ENCODE assay signal across 10 cellular contexts in genomic region chr17:14359251-14359939, GRCh38. TPM values are rescaled to one million over a fixed set of nuclear protein-coding genes. Genes with fewer than 3 reads are reported as not detected.
DNase-seq lines count a peak whose midpoint lies in the region; ATAC-seq and TF ChIP-seq lines count a peak whose summit lies in the region.
"Had no signal": no experiment of that assay in that cellular context is flagged by ENCODE, and none has a peak within 500 bp of the region (broad histone marks: within the 10 kb centered on the region; RNA-seq: fewer than 3 reads in every experiment).

No MANE protein-coding gene starts in this region.

- H3K4me3 ChIP-seq in neural progenitor cell = no peak overlapping the region
- H3K4me3 ChIP-seq: SK-N-MC, vagina had no signal

- H4K20me1 ChIP-seq in neural progenitor cell (ENCODE audit: low read depth) = no peaks in the 10 kb centered on the region

- intact Hi-C loops in natural killer cell (cut with micrococcal nuclease) = loop anchor here (1.0 to 5.0 kb wide), 3 partner anchors 59 to 152 kb away; partner anchors contain the start of gene HS3ST3B1

- no peak overlapping the region for H3K4me2 ChIP-seq in neural progenitor cell

- peak; percentile 87 for ATAC-seq in HG02943 (IDR thresholded peaks at IDR 0.05; ENCODE audit: low read depth, unreplicated experiment)
- peak; percentile 84 for ATAC-seq in T-helper 17 cell
- peak; percentile 91 to 99 (median 95) for ATAC-seq in natural killer cell
- ATAC-seq in foreskin keratinocyte = no peak

- no peaks in the 10 kb centered on the region for H3K79me2 ChIP-seq in neural progenitor cell (ENCODE audit: low read depth)

- H3F3A ChIP-seq in neural progenitor cell (ENCODE audit: low read depth) = no peaks in the 10 kb centered on the region

- H3K9me3 ChIP-seq in T-helper 17 cell (ENCODE audit: control insufficient read depth, low read length, poor library complexity, severe bottlenecking) (no peaks in the 10 kb centered on the region), neural progenitor cell (ENCODE audit: low read depth) (no peaks in the 10 kb centered on the region)
- H3K9me3 ChIP-seq: vagina had no signal

- no peak overlapping the region for H3K9ac ChIP-seq in neural progenitor cell

- no peaks in the 10 kb centered on the region for H3K36me3 ChIP-seq in neural progenitor cell
- H3K36me3 ChIP-seq: vagina had no signal

- H3K27me3 Mint-ChIP-seq in T-helper 17 cell (no peaks in the 10 kb centered on the region), natural killer cell (ENCODE audit: low read depth in 2 of 2) (peaks cover 10 to 26% of the 10 kb centered on the region in 2 donors), neural progenitor cell (ENCODE audit: insufficient read depth, low read depth) (no peaks in the 10 kb centered on the region)

- H3K27ac Mint-ChIP-seq in T-helper 17 cell (no peak overlapping the region), natural killer cell (peak overlapping the region; percentile 49 to 52), neural progenitor cell (no peak overlapping the region)

- H3K4me1 Mint-ChIP-seq in T-helper 17 cell (peaks cover 7% of the 10 kb centered on the region), natural killer cell (peaks cover 22 to 26% of the 10 kb centered on the region in 2 donors), neural progenitor cell (peaks cover 7% of the 10 kb centered on the region)

- peak; percentile 59 for DNase-seq in activated CD4-positive, alpha-beta T cell treated with anti-CD3 and anti-CD28 coated beads for 48 hours
- no peak for DNase-seq in activated CD4-positive, alpha-beta T cell treated with anti-CD3 and anti-CD28 coated beads, Interleukin-2, amount 50 U/mL, for 4 hours
- no peak for DNase-seq in T-helper 17 cell
- peak; percentile 72 for DNase-seq in natural killer cell
- DNase-seq in medulla oblongata (ENCODE audit: extremely low spot score) = no peak
- no peak for DNase-seq in foreskin keratinocyte
- no peak for DNase-seq in neural progenitor cell (ENCODE audit: low spot score)

- H3K27ac ChIP-seq in foreskin keratinocyte = no peak overlapping the region
- no peak overlapping the region for H3K27ac ChIP-seq in neural progenitor cell
- H3K27ac ChIP-seq: SK-N-MC, vagina had no signal

- TF ChIP-seq CTCF in natural killer cell (IDR thresholded peaks at IDR 0.05) (no peak), foreskin keratinocyte (conservative IDR thresholded peaks at IDR 0.05) (no peak), neural progenitor cell (IDR thresholded peaks at IDR 0.05) (no peak)

- H3K27me3 ChIP-seq in foreskin keratinocyte = no peaks in the 10 kb centered on the region
- H3K27me3 ChIP-seq in neural progenitor cell = no peaks in the 10 kb centered on the region
- H3K27me3 ChIP-seq: vagina had no signal

- H3K9me3 Mint-ChIP-seq in natural killer cell (no peaks in the 10 kb centered on the region), neural progenitor cell (no peaks in the 10 kb centered on the region)

- H3K4me1 ChIP-seq in foreskin keratinocyte (no peaks in the 10 kb centered on the region), neural progenitor cell (no peaks in the 10 kb centered on the region)
- H3K4me1 ChIP-seq: vagina had no signal

- H3K4me3 Mint-ChIP-seq in T-helper 17 cell = no peak overlapping the region
- peak overlapping the region; percentile 54 for H3K4me3 Mint-ChIP-seq in natural killer cell
- no peak overlapping the region for H3K4me3 Mint-ChIP-seq in neural progenitor cell

- no peak overlapping the region for H2AFZ ChIP-seq in neural progenitor cell (replicated peaks)

- no peaks in the 10 kb centered on the region for H3K36me3 Mint-ChIP-seq in T-helper 17 cell (ENCODE audit: low read depth)
- no peaks in the 10 kb centered on the region for H3K36me3 Mint-ChIP-seq in natural killer cell
- H3K36me3 Mint-ChIP-seq in neural progenitor cell = no peaks in the 10 kb centered on the region

RNA-seq across cellular contexts. Expression of gene HS3ST3B1, which starts 58.5 kb away (rescaled TPM):
- total RNA-seq in T-helper 17 cell (10 to 100 TPM; 13.5 to 15.4 TPM), natural killer cell (10 to 100 TPM; 14.1 to 18.6 (median 17.1) TPM), foreskin keratinocyte (1.8 and 2.1 TPM in 2 replicates), neural progenitor cell (ENCODE audit: low replicate concordance) (21.2 and 21.5 TPM in 2 replicates)
- polyA plus RNA-seq in foreskin keratinocyte = 0.56 and 0.70 TPM in 2 replicates

Comparison
In these comparisons a context has a peak if more than half of its experiments do, and no peak if none do; other contexts are left out.
1. DNase-seq: peak in activated CD4-positive, alpha-beta T cell treated with anti-CD3 and anti-CD28 coated beads for 48 hours (single experiment) and natural killer cell (single experiment); none in activated CD4-positive, alpha-beta T cell treated with anti-CD3 and anti-CD28 coated beads, Interleukin-2, amount 50 U/mL, for 4 hours (0 of 2), T-helper 17 cell (0 of 3), medulla oblongata (single experiment), foreskin keratinocyte (0 of 2) and neural progenitor cell (single experiment).
2. H3K27ac Mint-ChIP-seq: peak in natural killer cell (2 of 2); none in T-helper 17 cell (single experiment) and neural progenitor cell (single experiment).